ENCODE assay signal across 2 cellular contexts in the genomic region with DNA sequence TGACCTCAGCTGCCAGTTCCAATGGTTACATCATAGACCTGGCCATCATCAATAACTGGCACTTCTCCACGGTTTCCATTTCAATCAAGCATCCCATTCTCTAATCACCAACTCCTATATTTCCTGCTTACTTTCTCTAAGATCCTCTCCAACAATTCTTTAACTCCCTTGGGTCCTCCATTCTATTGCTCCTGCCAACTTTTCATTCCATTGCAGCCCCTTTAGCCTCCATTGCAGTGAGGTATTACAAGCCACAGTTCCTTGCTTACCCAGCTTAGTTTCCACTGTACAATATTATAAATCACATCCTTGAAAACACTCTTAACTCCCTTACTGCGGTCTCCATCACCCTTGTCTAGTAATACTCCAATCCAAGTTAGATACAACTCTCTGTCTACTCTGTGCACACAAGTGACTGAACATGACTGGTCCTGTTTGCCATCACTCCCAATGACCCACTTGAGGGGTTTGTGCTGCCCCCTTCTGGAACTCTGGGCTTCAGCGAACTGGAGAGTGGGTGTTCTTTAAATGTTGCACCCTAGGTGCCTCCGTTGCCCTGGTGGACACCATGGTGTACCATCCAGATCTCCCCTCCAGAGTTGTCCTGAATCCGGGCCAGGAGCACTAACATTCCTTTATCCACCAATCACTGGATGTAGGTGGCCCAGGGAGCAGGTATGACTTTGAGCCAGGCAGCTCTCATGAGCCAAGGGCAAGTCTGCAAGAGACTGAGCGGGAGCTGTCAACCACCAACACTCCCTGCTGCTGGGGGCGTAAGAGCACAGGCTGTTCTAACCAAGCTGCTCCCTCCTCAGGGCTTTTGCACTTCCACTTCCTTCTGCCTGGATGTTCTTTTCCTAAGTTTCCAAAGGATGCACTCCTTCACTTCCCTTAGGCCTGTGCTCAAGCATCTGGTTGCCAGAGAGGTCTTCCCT.
TF ChIP-seq lines count a peak whose summit lies in the region.

No MANE protein-coding gene starts in this region.

TF ChIP-seq in SK-N-SH, 30 proteins besides CTCF, POLR2A, EP300 and RAD21 (continued from another document):
- TF ChIP-seq, protein P1, sequence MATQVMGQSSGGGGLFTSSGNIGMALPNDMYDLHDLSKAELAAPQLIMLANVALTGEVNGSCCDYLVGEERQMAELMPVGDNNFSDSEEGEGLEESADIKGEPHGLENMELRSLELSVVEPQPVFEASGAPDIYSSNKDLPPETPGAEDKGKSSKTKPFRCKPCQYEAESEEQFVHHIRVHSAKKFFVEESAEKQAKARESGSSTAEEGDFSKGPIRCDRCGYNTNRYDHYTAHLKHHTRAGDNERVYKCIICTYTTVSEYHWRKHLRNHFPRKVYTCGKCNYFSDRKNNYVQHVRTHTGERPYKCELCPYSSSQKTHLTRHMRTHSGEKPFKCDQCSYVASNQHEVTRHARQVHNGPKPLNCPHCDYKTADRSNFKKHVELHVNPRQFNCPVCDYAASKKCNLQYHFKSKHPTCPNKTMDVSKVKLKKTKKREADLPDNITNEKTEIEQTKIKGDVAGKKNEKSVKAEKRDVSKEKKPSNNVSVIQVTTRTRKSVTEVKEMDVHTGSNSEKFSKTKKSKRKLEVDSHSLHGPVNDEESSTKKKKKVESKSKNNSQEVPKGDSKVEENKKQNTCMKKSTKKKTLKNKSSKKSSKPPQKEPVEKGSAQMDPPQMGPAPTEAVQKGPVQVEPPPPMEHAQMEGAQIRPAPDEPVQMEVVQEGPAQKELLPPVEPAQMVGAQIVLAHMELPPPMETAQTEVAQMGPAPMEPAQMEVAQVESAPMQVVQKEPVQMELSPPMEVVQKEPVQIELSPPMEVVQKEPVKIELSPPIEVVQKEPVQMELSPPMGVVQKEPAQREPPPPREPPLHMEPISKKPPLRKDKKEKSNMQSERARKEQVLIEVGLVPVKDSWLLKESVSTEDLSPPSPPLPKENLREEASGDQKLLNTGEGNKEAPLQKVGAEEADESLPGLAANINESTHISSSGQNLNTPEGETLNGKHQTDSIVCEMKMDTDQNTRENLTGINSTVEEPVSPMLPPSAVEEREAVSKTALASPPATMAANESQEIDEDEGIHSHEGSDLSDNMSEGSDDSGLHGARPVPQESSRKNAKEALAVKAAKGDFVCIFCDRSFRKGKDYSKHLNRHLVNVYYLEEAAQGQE (IDR thresholded peaks at IDR 0.05; ENCODE audit: low read depth, low read length): no peak
- TF ChIP-seq YY1 (IDR thresholded peaks at IDR 0.05; ENCODE audit: low read depth): no peak
TF ChIP-seq in SK-N-SH: peak in this region for 0.

TF ChIP-seq in SK-N-SH treated with all-trans-retinoic acid at 6 μM for 48 hours, 23 proteins besides CTCF, POLR2A, EP300 and RAD21 (continued from another document):
- TF ChIP-seq, protein P2, sequence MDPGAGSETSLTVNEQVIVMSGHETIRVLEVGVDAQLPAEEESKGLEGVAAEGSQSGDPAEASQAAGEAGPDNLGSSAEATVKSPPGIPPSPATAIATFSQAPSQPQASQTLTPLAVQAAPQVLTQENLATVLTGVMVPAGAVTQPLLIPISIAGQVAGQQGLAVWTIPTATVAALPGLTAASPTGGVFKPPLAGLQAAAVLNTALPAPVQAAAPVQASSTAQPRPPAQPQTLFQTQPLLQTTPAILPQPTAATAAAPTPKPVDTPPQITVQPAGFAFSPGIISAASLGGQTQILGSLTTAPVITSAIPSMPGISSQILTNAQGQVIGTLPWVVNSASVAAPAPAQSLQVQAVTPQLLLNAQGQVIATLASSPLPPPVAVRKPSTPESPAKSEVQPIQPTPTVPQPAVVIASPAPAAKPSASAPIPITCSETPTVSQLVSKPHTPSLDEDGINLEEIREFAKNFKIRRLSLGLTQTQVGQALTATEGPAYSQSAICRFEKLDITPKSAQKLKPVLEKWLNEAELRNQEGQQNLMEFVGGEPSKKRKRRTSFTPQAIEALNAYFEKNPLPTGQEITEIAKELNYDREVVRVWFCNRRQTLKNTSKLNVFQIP (CRISPR knock-in tag; IDR thresholded peaks at IDR 0.05; ENCODE audit: borderline replicate concordance, low read depth): no peak
- TF ChIP-seq ESRRG (CRISPR knock-in tag; IDR thresholded peaks at IDR 0.05) (no peak), RARB (CRISPR knock-in tag; IDR thresholded peaks at IDR 0.05) (no peak), ZFP3 (CRISPR knock-in tag; IDR thresholded peaks at IDR 0.05) (no peak), ZC3H10 (CRISPR knock-in tag; IDR thresholded peaks at IDR 0.05) (no peak), ZFP30 (CRISPR knock-in tag; IDR thresholded peaks at IDR 0.05) (no peak), OSR1 (CRISPR knock-in tag; IDR thresholded peaks at IDR 0.05) (no peak)
- TF ChIP-seq, protein P3, sequence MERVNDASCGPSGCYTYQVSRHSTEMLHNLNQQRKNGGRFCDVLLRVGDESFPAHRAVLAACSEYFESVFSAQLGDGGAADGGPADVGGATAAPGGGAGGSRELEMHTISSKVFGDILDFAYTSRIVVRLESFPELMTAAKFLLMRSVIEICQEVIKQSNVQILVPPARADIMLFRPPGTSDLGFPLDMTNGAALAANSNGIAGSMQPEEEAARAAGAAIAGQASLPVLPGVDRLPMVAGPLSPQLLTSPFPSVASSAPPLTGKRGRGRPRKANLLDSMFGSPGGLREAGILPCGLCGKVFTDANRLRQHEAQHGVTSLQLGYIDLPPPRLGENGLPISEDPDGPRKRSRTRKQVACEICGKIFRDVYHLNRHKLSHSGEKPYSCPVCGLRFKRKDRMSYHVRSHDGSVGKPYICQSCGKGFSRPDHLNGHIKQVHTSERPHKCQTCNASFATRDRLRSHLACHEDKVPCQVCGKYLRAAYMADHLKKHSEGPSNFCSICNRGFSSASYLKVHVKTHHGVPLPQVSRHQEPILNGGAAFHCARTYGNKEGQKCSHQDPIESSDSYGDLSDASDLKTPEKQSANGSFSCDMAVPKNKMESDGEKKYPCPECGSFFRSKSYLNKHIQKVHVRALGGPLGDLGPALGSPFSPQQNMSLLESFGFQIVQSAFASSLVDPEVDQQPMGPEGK (CRISPR knock-in tag; IDR thresholded peaks at IDR 0.05; ENCODE audit: borderline replicate concordance): no peak
TF ChIP-seq in SK-N-SH treated with all-trans-retinoic acid at 6 μM for 48 hours: peak in this region for 0.
